Comparison of ENCODE assay signal across 8 cellular contexts in genomic region chr15:44537728-44538240, GRCh38. TPM values are rescaled to one million over a fixed set of nuclear protein-coding genes. Genes with fewer than 3 reads are reported as not detected.
A peak's percentile ranks its signal among the peaks of the same experiment; 100 is the strongest.
DNase-seq lines count a peak whose midpoint lies in the region; ATAC-seq and TF ChIP-seq lines count a peak whose summit lies in the region.

No MANE protein-coding gene starts in this region.

- no peaks in the 10 kb centered on the region for H3K9me3 ChIP-seq in ES-I3 (ENCODE audit: control insufficient read depth, insufficient read depth, low read length)
- H3K9me3 ChIP-seq in MM.1S (replicated peaks; ENCODE audit: insufficient read depth, low read length) = no peaks in the 10 kb centered on the region
- H3K9me3 ChIP-seq in body of pancreas = no peaks in the 10 kb centered on the region
- no peaks in the 10 kb centered on the region for H3K9me3 ChIP-seq in left lung
- no peaks in the 10 kb centered on the region for H3K9me3 ChIP-seq in tibial artery

- H3K27ac ChIP-seq in MM.1S (ENCODE audit: low read length) = peak overlapping the region; percentile 79
- peak overlapping the region; percentile 96 to 100 (median 97) for H3K27ac ChIP-seq in body of pancreas
- H3K27ac ChIP-seq in left lung = peak overlapping the region; percentile 98 to 99
- H3K27ac ChIP-seq in tibial artery = peak overlapping the region; percentile 97 to 99

- H3K36me3 ChIP-seq in ES-I3 (ENCODE audit: insufficient read depth, low read length) (peaks cover 7% of the 10 kb centered on the region), MM.1S (replicated peaks; ENCODE audit: insufficient read depth, low read length) (no peaks in the 10 kb centered on the region), body of pancreas (replicated peaks in 1 of 2; ENCODE audit: insufficient read depth in 1 of 2, low read depth in 2 of 2) (peaks cover 0 to 1% of the 10 kb centered on the region in 2 donors), left lung (peaks cover 0 to 31% of the 10 kb centered on the region in 2 donors), tibial artery (peaks cover 0 to 11% (median 0%) of the 10 kb centered on the region in 3 donors)

- no peak for TF ChIP-seq CTCF in MM.1S (IDR thresholded peaks at IDR 0.05; ENCODE audit: low read length)
- TF ChIP-seq CTCF in body of pancreas (IDR thresholded peaks at IDR 0.05) = peak in 1 of 7 experiments; percentile 9
- TF ChIP-seq CTCF in left lung (IDR thresholded peaks at IDR 0.05) = peak in 1 of 2 donors; percentile 9
- TF ChIP-seq CTCF in tibial artery (IDR thresholded peaks at IDR 0.05) = no peak

- no peaks in the 10 kb centered on the region; the same call in 1 of the 2 replicates for H4K20me1 ChIP-seq in MM.1S (ENCODE audit: insufficient read depth, low read length)

- peak overlapping the region; percentile 66 for H3K4me2 ChIP-seq in MM.1S (ENCODE audit: low read depth, low read length)

- H3K27me3 ChIP-seq in MM.1S (replicated peaks; ENCODE audit: insufficient read depth, low read length) (no peaks in the 10 kb centered on the region), body of pancreas (no peaks in the 10 kb centered on the region), left lung (no peaks in the 10 kb centered on the region), tibial artery (no peaks in the 10 kb centered on the region)

- no peaks in the 10 kb centered on the region for H3K9me2 ChIP-seq in MM.1S (replicated peaks; ENCODE audit: insufficient read depth, low read length)

- 4 to 5% methylated on average over 11 to 13 of the region's 13 CpGs for WGBS in body of pancreas, 2 donors

- intact Hi-C loops in body of pancreas (cut with DNase I) = no loop called here
- intact Hi-C loops in left lung (cut with DNase I) = no loop called here
- intact Hi-C loops in tibial artery (cut with DNase I; ENCODE audit: low total_unique reads) = no loop called here

- TF ChIP-seq POLR2A in body of pancreas (IDR thresholded peaks at IDR 0.05) = no peak

- H3K4me1 ChIP-seq in ES-I3 (ENCODE audit: insufficient read depth, low read length) = 0 out of 2 replicates have a peak, but pooled peaks cover 3% of the 10 kb centered on the region
- peaks cover 10% of the 10 kb centered on the region; the same call in 1 of the 2 replicates for H3K4me1 ChIP-seq in MM.1S (ENCODE audit: low read length)
- peaks cover 60% of the 10 kb centered on the region for H3K4me1 ChIP-seq in body of pancreas
- peaks cover 29 to 62% of the 10 kb centered on the region in 2 donors for H3K4me1 ChIP-seq in left lung
- peaks cover 0 to 61% (median 37%) of the 10 kb centered on the region in 4 donors for H3K4me1 ChIP-seq in tibial artery

- peaks cover 23% of the 10 kb centered on the region for H3F3A ChIP-seq in MM.1S (ENCODE audit: insufficient read depth, low read length)

- H3K4me3 ChIP-seq in MM.1S (ENCODE audit: low read length) (peak overlapping the region; percentile 93), body of pancreas (peak overlapping the region; percentile 75 to 84), left lung (peak overlapping the region; percentile 49 to 78), tibial artery (peak overlapping the region; percentile 73 to 95)

- peak overlapping the region; percentile 96 for H3K9ac ChIP-seq in ES-I3 (ENCODE audit: low read depth, low read length)
- peak overlapping the region; percentile 88 for H3K9ac ChIP-seq in MM.1S (ENCODE audit: low read length)

- peak; percentile 18 for ATAC-seq in body of pancreas
- ATAC-seq in left lung = no peak
- no peak for ATAC-seq in GM19328 (IDR thresholded peaks at IDR 0.05; ENCODE audit: unreplicated experiment)
- no peak for ATAC-seq in GM19395 (IDR thresholded peaks at IDR 0.05; ENCODE audit: unreplicated experiment)

- peaks cover 65% of the 10 kb centered on the region for H3K79me2 ChIP-seq in MM.1S (ENCODE audit: low read length)

- DNase-seq in MM.1S (no peak), body of pancreas (peak in 1 of 4 donors; percentile 12), left lung (no peak), tibial artery (no peak), DMS 273 treated with DMSO at 0.1 percent for 48 hours (lab: John Stamatoyannopoulos, UW) (no peak)

- H2AFZ ChIP-seq in MM.1S (ENCODE audit: low read length) = peak overlapping the region; percentile 54; the same call in 1 of the 2 replicates

RNA-seq across cellular contexts. Expression of gene EIF3J, which starts 0.8 kb away (rescaled TPM):
- 10 to 100 TPM; 38.7 to 66.3 TPM for total RNA-seq in body of pancreas
- 10 to 100 TPM; 58.9 to 77.1 TPM for total RNA-seq in left lung
